8 cellular contexts compared by ENCODE assay signal in genomic region chr2:213119061-213119809, GRCh38. TPM values are rescaled to one million over a fixed set of nuclear protein-coding genes. Genes with fewer than 3 reads are reported as not detected.
A peak's percentile ranks its signal among the peaks of the same experiment; 100 is the strongest.
DNase-seq lines count a peak whose midpoint lies in the region; ATAC-seq and TF ChIP-seq lines count a peak whose summit lies in the region.

No MANE protein-coding gene starts in this region.

- H3K4me3 ChIP-seq in fibroblast of the aortic adventitia (ENCODE audit: low read depth, low read length): no peak overlapping the region

- H3K4me1 Mint-ChIP-seq in activated CD4-positive, alpha-beta T cell treated with anti-CD3 and anti-CD28 coated beads, Interleukin-2, amount 10 ng/mL, durations not matched to agents 24 days and 14 days: peaks cover 15% of the 10 kb centered on the region

- H3K27ac Mint-ChIP-seq in activated CD4-positive, alpha-beta T cell treated with anti-CD3 and anti-CD28 coated beads, Interleukin-2, amount 10 ng/mL, durations not matched to agents 24 days and 14 days: peak overlapping the region; percentile 86

- H3K27me3 Mint-ChIP-seq in activated CD4-positive, alpha-beta T cell treated with anti-CD3 and anti-CD28 coated beads, Interleukin-2, amount 10 ng/mL, durations not matched to agents 24 days and 14 days: peaks cover 1% of the 10 kb centered on the region

- H3K9me3 Mint-ChIP-seq in activated CD4-positive, alpha-beta T cell treated with anti-CD3 and anti-CD28 coated beads, Interleukin-2, amount 10 ng/mL, durations not matched to agents 24 days and 14 days: no peaks in the 10 kb centered on the region

- peak overlapping the region; percentile 8 for H3K4me3 Mint-ChIP-seq in activated CD4-positive, alpha-beta T cell treated with anti-CD3 and anti-CD28 coated beads, Interleukin-2, amount 10 ng/mL, durations not matched to agents 24 days and 14 days

- TF ChIP-seq CTCF in fibroblast of the aortic adventitia (IDR thresholded peaks at IDR 0.05; ENCODE audit: insufficient read depth, low read length): no peak

- intact Hi-C loops in activated CD4-positive, alpha-beta T cell treated with anti-CD3 and anti-CD28 coated beads, Interleukin-2, amount 10 ng/mL, durations not matched to agents 24 days and 14 days (cut with micrococcal nuclease): loop anchor here (1.0 kb wide), 3 partner anchors 32 to 104 kb away; partner anchors contain the start of gene IKZF2

- no peaks in the 10 kb centered on the region for H3K36me3 Mint-ChIP-seq in activated CD4-positive, alpha-beta T cell treated with anti-CD3 and anti-CD28 coated beads, Interleukin-2, amount 10 ng/mL, durations not matched to agents 24 days and 14 days (ENCODE audit: low read depth)

- peak; percentile 75 for ATAC-seq in HG02870 (IDR thresholded peaks at IDR 0.05; ENCODE audit: unreplicated experiment)

- DNase-seq in activated CD4-positive, alpha-beta T cell treated with anti-CD3 and anti-CD28 coated beads, Interleukin-2, amount 10 ng/mL, durations not matched to agents 24 days and 14 days: peak; percentile 58
- no peak for DNase-seq in activated CD4-positive, alpha-beta T cell treated with anti-CD3 and anti-CD28 coated beads for 1 hour
- DNase-seq in SKM-1 treated with dmso at 0.1 percent for 144 hours (lab: John Stamatoyannopoulos, UW; ENCODE audit: unreplicated experiment) (peak; percentile 64), fibroblast of the aortic adventitia (ENCODE audit: low read depth) (peak; percentile 56), NCI-H1694 treated with DMSO at 0.1 percent for 48 hours (lab: John Stamatoyannopoulos, UW) (no peak), NCI-H82 (lab: John Stamatoyannopoulos, UW) (no peak), NCI-H1417 (lab: John Stamatoyannopoulos, UW) (no peak)

RNA-seq across cellular contexts. Expression of gene IKZF2, which starts 32.2 kb away (rescaled TPM):
- 1.7 and 1.9 TPM in 2 replicates for total RNA-seq in activated CD4-positive, alpha-beta T cell treated with anti-CD3 and anti-CD28 coated beads, Interleukin-2, amount 10 ng/mL, durations not matched to agents 24 days and 14 days
- 11.3 and 13.6 TPM in 2 replicates for total RNA-seq in fibroblast of the aortic adventitia (ENCODE audit: low replicate concordance)

Comparison
In these comparisons a context has a peak if more than half of its experiments do, and no peak if none do; other contexts are left out.
1. DNase-seq: peak in activated CD4-positive, alpha-beta T cell treated with anti-CD3 and anti-CD28 coated beads, Interleukin-2, amount 10 ng/mL, durations not matched to agents 24 days and 14 days (single experiment), SKM-1 treated with dmso at 0.1 percent for 144 hours (single experiment) and fibroblast of the aortic adventitia (single experiment); none in activated CD4-positive, alpha-beta T cell treated with anti-CD3 and anti-CD28 coated beads for 1 hour (single experiment), NCI-H1694 treated with DMSO at 0.1 percent for 48 hours (single experiment), NCI-H82 (single experiment) and NCI-H1417 (0 of 3).